In genomic region chr2:45643543-45644542, GRCh38 we compare ENCODE assay signal across 1 cellular context.
TF ChIP-seq lines count a peak whose summit lies in the region.

No MANE protein-coding gene starts in this region.

TF ChIP-seq in GM12878, 131 proteins besides CTCF, POLR2A, EP300 and RAD21 (continued from another document):
- peak; percentile 82; the same call in 1 of the 2 replicates for TF ChIP-seq LARP7 (IDR thresholded peaks at IDR 0.05)
- no peak for TF ChIP-seq CUX1 (IDR thresholded peaks at IDR 0.05; ENCODE audit: insufficient replicate concordance, low read depth, low read length)
- TF ChIP-seq ZNF24 (IDR thresholded peaks at IDR 0.05) = 0 out of 2 replicates have a peak, but pooled peaks have one; percentile 45
- 0 out of 2 replicates have a peak, but pooled peaks have one; percentile 33 for TF ChIP-seq STAT1 (conservative IDR thresholded peaks at IDR 0.05)
- TF ChIP-seq NR2F1 (conservative IDR thresholded peaks at IDR 0.05) = peak; percentile 41
- TF ChIP-seq YY1 (IDR thresholded peaks at IDR 0.05; ENCODE audit: low read depth, low read length) = peak; percentile 74
- no peak for TF ChIP-seq ZNF622 (IDR thresholded peaks at IDR 0.05)
- peak; percentile 53; the same call in 1 of the 2 replicates for TF ChIP-seq BACH1 (IDR thresholded peaks at IDR 0.05; ENCODE audit: borderline replicate concordance)
- TF ChIP-seq MEF2B (IDR thresholded peaks at IDR 0.05; ENCODE audit: partially characterized antibody, poor library complexity, severe bottlenecking) = peak; percentile 37
- TF ChIP-seq IKZF1 (conservative IDR thresholded peaks at IDR 0.05) = peak; percentile 61; the same call in 1 of the 2 replicates
- TF ChIP-seq SUPT20H (IDR thresholded peaks at IDR 0.05; ENCODE audit: borderline replicate concordance, control insufficient read depth, low read depth, low read length) = no peak
- TF ChIP-seq BHLHE40 (IDR thresholded peaks at IDR 0.05; ENCODE audit: borderline replicate concordance in 1 of 2, low read depth in 2 of 2, low read length in 1 of 2) = peak in 1 of 2 experiments; percentile 54; a peak in 2 of 4 replicates
- TF ChIP-seq TCF3 (IDR thresholded peaks at IDR 0.05; ENCODE audit: borderline replicate concordance, insufficient read depth, low read depth, low read length) = no peak
- peak; percentile 94 for TF ChIP-seq SMC3 (IDR thresholded peaks at IDR 0.05; ENCODE audit: borderline replicate concordance, low read length)
- 0 out of 2 replicates have a peak, but pooled peaks have one; percentile 28 for TF ChIP-seq ZNF207 (IDR thresholded peaks at IDR 0.05; ENCODE audit: borderline replicate concordance)
- no peak for TF ChIP-seq NFYA (IDR thresholded peaks at IDR 0.05; ENCODE audit: borderline replicate concordance, low read depth, low read length)
- 0 out of 2 replicates have a peak, but pooled peaks have one; percentile 23 for TF ChIP-seq FOXM1 (IDR thresholded peaks at IDR 0.05; ENCODE audit: low read depth, low read length)
- no peak for TF ChIP-seq SREBF2 (IDR thresholded peaks at IDR 0.05; ENCODE audit: low read length)
- TF ChIP-seq IKZF2 (IDR thresholded peaks at IDR 0.05) = no peak
- TF ChIP-seq ZNF217 (IDR thresholded peaks at IDR 0.05) = 0 out of 2 replicates have a peak, but pooled peaks have one; percentile 36
- peak; percentile 65; the same call in 1 of the 2 replicates for TF ChIP-seq GATAD2B (conservative IDR thresholded peaks at IDR 0.05; ENCODE audit: low read depth)
- TF ChIP-seq ZNF384 (IDR thresholded peaks at IDR 0.05; ENCODE audit: borderline replicate concordance, low read depth, low read length) = no peak
- TF ChIP-seq, protein P1, sequence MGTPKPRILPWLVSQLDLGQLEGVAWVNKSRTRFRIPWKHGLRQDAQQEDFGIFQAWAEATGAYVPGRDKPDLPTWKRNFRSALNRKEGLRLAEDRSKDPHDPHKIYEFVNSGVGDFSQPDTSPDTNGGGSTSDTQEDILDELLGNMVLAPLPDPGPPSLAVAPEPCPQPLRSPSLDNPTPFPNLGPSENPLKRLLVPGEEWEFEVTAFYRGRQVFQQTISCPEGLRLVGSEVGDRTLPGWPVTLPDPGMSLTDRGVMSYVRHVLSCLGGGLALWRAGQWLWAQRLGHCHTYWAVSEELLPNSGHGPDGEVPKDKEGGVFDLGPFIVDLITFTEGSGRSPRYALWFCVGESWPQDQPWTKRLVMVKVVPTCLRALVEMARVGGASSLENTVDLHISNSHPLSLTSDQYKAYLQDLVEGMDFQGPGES (IDR thresholded peaks at IDR 0.05) = no peak
- TF ChIP-seq DPF2 (IDR thresholded peaks at IDR 0.05) = peak; percentile 56; the same call in 1 of the 2 replicates
- no peak for TF ChIP-seq ETV6 (conservative IDR thresholded peaks at IDR 0.05 in 1 of 2, IDR thresholded peaks at IDR 0.05 in 1 of 2; ENCODE audit: borderline replicate concordance in 1 of 2, low read depth in 1 of 2)
- TF ChIP-seq, protein P2, sequence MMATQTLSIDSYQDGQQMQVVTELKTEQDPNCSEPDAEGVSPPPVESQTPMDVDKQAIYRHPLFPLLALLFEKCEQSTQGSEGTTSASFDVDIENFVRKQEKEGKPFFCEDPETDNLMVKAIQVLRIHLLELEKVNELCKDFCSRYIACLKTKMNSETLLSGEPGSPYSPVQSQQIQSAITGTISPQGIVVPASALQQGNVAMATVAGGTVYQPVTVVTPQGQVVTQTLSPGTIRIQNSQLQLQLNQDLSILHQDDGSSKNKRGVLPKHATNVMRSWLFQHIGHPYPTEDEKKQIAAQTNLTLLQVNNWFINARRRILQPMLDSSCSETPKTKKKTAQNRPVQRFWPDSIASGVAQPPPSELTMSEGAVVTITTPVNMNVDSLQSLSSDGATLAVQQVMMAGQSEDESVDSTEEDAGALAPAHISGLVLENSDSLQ (IDR thresholded peaks at IDR 0.05) = no peak
- 0 out of 3 replicates have a peak, but pooled peaks have one; percentile 8 for TF ChIP-seq POU2F2 (IDR thresholded peaks at IDR 0.05; ENCODE audit: borderline replicate concordance, low read depth, low read length)
- TF ChIP-seq KAT2A (conservative IDR thresholded peaks at IDR 0.05; ENCODE audit: control insufficient read depth, low read depth, low read length) = no peak
- peak; percentile 74; the same call in 1 of the 2 replicates for TF ChIP-seq RB1 (IDR thresholded peaks at IDR 0.05; ENCODE audit: borderline replicate concordance)
TF ChIP-seq in GM12878: peak in this region for 20.
